ENCODE assay signal across 38 cellular contexts in genomic region chr19:22523940-22524339, GRCh38.
"Had no signal": no experiment of that assay in that cellular context is flagged by ENCODE, and none has a peak within 500 bp of the region (broad histone marks: within the 10 kb centered on the region; RNA-seq: fewer than 3 reads in every experiment).

No MANE protein-coding gene starts in this region.

- H3K4me3 Mint-ChIP-seq: activated CD4-positive, alpha-beta memory T cell treated with anti-CD3 and anti-CD28 coated beads, Interleukin-2, amount 10 ng/mL, durations not matched to agents 7 days and 5 days; activated CD4-positive, alpha-beta T cell treated with anti-CD3 and anti-CD28 coated beads for 36 hours; activated CD4-positive, alpha-beta T cell treated with anti-CD3 and anti-CD28 coated beads, Interleukin-2, amount 10 ng/mL, durations not matched to agents 7 days and 5 days; activated CD8-positive, alpha-beta memory T cell treated with anti-CD3 and anti-CD28 coated beads, Interleukin-2, amount 10 ng/mL, durations not matched to agents 7 days and 5 days; activated CD8-positive, alpha-beta T cell treated with anti-CD3 and anti-CD28 coated beads, Interleukin-2, amount 10 ng/mL, durations not matched to agents 7 days and 5 days; activated naive CD4-positive, alpha-beta T cell treated with anti-CD3 and anti-CD28 coated beads, Interleukin-2, amount 10 ng/mL, durations not matched to agents 7 days and 5 days; activated naive CD4-positive, alpha-beta T cell treated with anti-CD3 and anti-CD28 coated beads, Interleukin-2, amount 50 U/mL, for 24 hours; activated naive CD8-positive, alpha-beta T cell; activated naive CD8-positive, alpha-beta T cell treated with anti-CD3 and anti-CD28 coated beads, Interleukin-2, amount 10 ng/mL, durations not matched to agents 7 days and 5 days; activated naive CD8-positive, alpha-beta T cell treated with anti-CD3 and anti-CD28 coated beads, Interleukin-2, amount 50 U/mL, for 24 hours; activated T-cell treated with anti-CD3 and anti-CD28 coated beads, Interleukin-2, amount 50 U/mL, for 24 hours; brain; central memory CD8-positive, alpha-beta T cell; T-helper 1 cell treated with Interleukin-12 subunit alpha and Interleukin-12 subunit beta and Interleukin-4 antibody, amounts not matched to agents 30 μg/mL and 1 μg/mL, for 36 hours; T-helper 2 cell treated with Interferon-gamma antibody and Interleukin-4, amounts not matched to agents 5 μg/mL and 100 μg/mL, for 36 hours; WTC11 had no signal

- H3K4me3 ChIP-seq: ascending aorta, cardiac muscle cell had no signal

- H3K27ac ChIP-seq: ascending aorta, cardiac muscle cell, VCaP had no signal

- H3K36me3 Mint-ChIP-seq: brain had no signal

- H3K36me3 ChIP-seq: ascending aorta, cardiac muscle cell had no signal

- H3K27me3 Mint-ChIP-seq: activated CD4-positive, alpha-beta memory T cell treated with anti-CD3 and anti-CD28 coated beads, Interleukin-2, amount 10 ng/mL, durations not matched to agents 7 days and 5 days; activated CD4-positive, alpha-beta T cell treated with anti-CD3 and anti-CD28 coated beads for 36 hours; activated CD4-positive, alpha-beta T cell treated with anti-CD3 and anti-CD28 coated beads, Interleukin-2, amount 10 ng/mL, durations not matched to agents 7 days and 5 days; activated CD8-positive, alpha-beta memory T cell treated with anti-CD3 and anti-CD28 coated beads, Interleukin-2, amount 10 ng/mL, durations not matched to agents 7 days and 5 days; activated naive CD4-positive, alpha-beta T cell treated with anti-CD3 and anti-CD28 coated beads, Interleukin-2, amount 10 ng/mL, durations not matched to agents 7 days and 5 days; activated naive CD4-positive, alpha-beta T cell treated with anti-CD3 and anti-CD28 coated beads, Interleukin-2, amount 50 U/mL, for 24 hours; activated naive CD8-positive, alpha-beta T cell; activated naive CD8-positive, alpha-beta T cell treated with anti-CD3 and anti-CD28 coated beads, Interleukin-2, amount 10 ng/mL, durations not matched to agents 7 days and 5 days; activated T-cell treated with anti-CD3 and anti-CD28 coated beads, Interleukin-2, amount 50 U/mL, for 24 hours; brain; central memory CD8-positive, alpha-beta T cell had no signal

- ATAC-seq: activated CD4-positive, alpha-beta T cell treated with anti-CD3 and anti-CD28 coated beads for 36 hours; activated CD4-positive, CD25-positive, alpha-beta regulatory T cell treated with anti-CD3 and anti-CD28 coated beads, Interleukin-2, amount 50 U/mL, for 24 hours; activated CD8-positive, alpha-beta memory T cell treated with anti-CD3 and anti-CD28 coated beads, Interleukin-2, amount 10 ng/mL, durations not matched to agents 7 days and 5 days; activated CD8-positive, alpha-beta T cell treated with anti-CD3 and anti-CD28 coated beads, Interleukin-2, amount 10 ng/mL, durations not matched to agents 7 days and 5 days; activated naive CD8-positive, alpha-beta T cell treated with anti-CD3 and anti-CD28 coated beads, Interleukin-2, amount 50 U/mL, for 24 hours; WTC11 had no signal

- H3K9me3 ChIP-seq: ascending aorta had no signal

- DNase-seq: activated CD4-positive, alpha-beta memory T cell treated with anti-CD3 and anti-CD28 coated beads, Interleukin-2, amount 10 ng/mL, durations not matched to agents 7 days and 5 days; activated CD4-positive, alpha-beta T cell treated with anti-CD3 and anti-CD28 coated beads for 1 hour; activated CD4-positive, alpha-beta T cell treated with anti-CD3 and anti-CD28 coated beads for 36 hours; activated CD4-positive, alpha-beta T cell treated with anti-CD3 and anti-CD28 coated beads for 48 hours; activated CD4-positive, alpha-beta T cell treated with anti-CD3 and anti-CD28 coated beads, Interleukin-2, amount 10 ng/mL, durations not matched to agents 7 days and 5 days; activated CD4-positive, alpha-beta T cell treated with anti-CD3 and anti-CD28 coated beads, Interleukin-2, amount 50 U/mL, for 48 hours; activated CD4-positive, CD25-positive, alpha-beta regulatory T cell; activated CD8-positive, alpha-beta memory T cell treated with anti-CD3 and anti-CD28 coated beads for 24 hours; activated CD8-positive, alpha-beta memory T cell treated with anti-CD3 and anti-CD28 coated beads, Interleukin-2, amount 10 ng/mL, durations not matched to agents 7 days and 5 days; activated CD8-positive, alpha-beta memory T cell treated with anti-CD3 and anti-CD28 coated beads, Interleukin-2, amount 50 U/mL, for 48 hours; activated CD8-positive, alpha-beta T cell treated with anti-CD3 and anti-CD28 coated beads, Interleukin-2, amount 10 ng/mL, durations not matched to agents 7 days and 5 days; activated effector memory CD4-positive, alpha-beta T cell treated with Interleukin-2 at 50 U/mL for 16 hours; activated gamma-delta T cell; activated naive CD4-positive, alpha-beta T cell treated with anti-CD3 and anti-CD28 coated beads, Interleukin-2, amount 10 ng/mL, durations not matched to agents 7 days and 5 days; activated naive CD4-positive, alpha-beta T cell treated with Interleukin-2 at 50 U/mL for 16 hours; activated naive CD8-positive, alpha-beta T cell treated with anti-CD3 and anti-CD28 coated beads, Interleukin-2, amount 10 ng/mL, durations not matched to agents 7 days and 5 days; activated naive CD8-positive, alpha-beta T cell treated with anti-CD3 and anti-CD28 coated beads, Interleukin-2, amount 50 U/mL, for 24 hours; activated T-cell treated with anti-CD3 and anti-CD28 coated beads, Interleukin-2, amount 50 U/mL, for 24 hours; activated T-cell treated with anti-CD3 and anti-CD28 coated beads, Interleukin-2, amount 50 U/mL, for 48 hours; amygdala; anterior cingulate cortex; caudate nucleus; cerebellar nuclear complex; T-helper 1 cell; T-helper 2 cell; T-helper 9 cell had no signal

- H3K27ac Mint-ChIP-seq: activated CD4-positive, alpha-beta memory T cell treated with anti-CD3 and anti-CD28 coated beads, Interleukin-2, amount 10 ng/mL, durations not matched to agents 7 days and 5 days; activated CD4-positive, alpha-beta T cell treated with anti-CD3 and anti-CD28 coated beads for 36 hours; activated CD4-positive, alpha-beta T cell treated with anti-CD3 and anti-CD28 coated beads, Interleukin-2, amount 10 ng/mL, durations not matched to agents 7 days and 5 days; activated CD8-positive, alpha-beta memory T cell treated with anti-CD3 and anti-CD28 coated beads, Interleukin-2, amount 10 ng/mL, durations not matched to agents 7 days and 5 days; activated CD8-positive, alpha-beta T cell treated with anti-CD3 and anti-CD28 coated beads, Interleukin-2, amount 10 ng/mL, durations not matched to agents 7 days and 5 days; activated naive CD4-positive, alpha-beta T cell treated with anti-CD3 and anti-CD28 coated beads, Interleukin-2, amount 10 ng/mL, durations not matched to agents 7 days and 5 days; activated naive CD4-positive, alpha-beta T cell treated with anti-CD3 and anti-CD28 coated beads, Interleukin-2, amount 50 U/mL, for 24 hours; activated naive CD8-positive, alpha-beta T cell; activated naive CD8-positive, alpha-beta T cell treated with anti-CD3 and anti-CD28 coated beads, Interleukin-2, amount 10 ng/mL, durations not matched to agents 7 days and 5 days; activated naive CD8-positive, alpha-beta T cell treated with anti-CD3 and anti-CD28 coated beads, Interleukin-2, amount 50 U/mL, for 24 hours; activated T-cell treated with anti-CD3 and anti-CD28 coated beads, Interleukin-2, amount 50 U/mL, for 24 hours; activated T-helper 2 cell treated with anti-CD3 and anti-CD28 coated beads, Interferon-gamma antibody, Interleukin-2, Interleukin-4, amounts not matched to agents 10 μg/mL and 5 μg/mL and 100 μg/mL, durations not matched to agents 14 hours and 24 hours and 36 hours; brain; T-helper 1 cell treated with Interleukin-12 subunit alpha and Interleukin-12 subunit beta and Interleukin-4 antibody, amounts not matched to agents 30 μg/mL and 1 μg/mL, for 36 hours; T-helper 2 cell treated with Interferon-gamma antibody and Interleukin-4, amounts not matched to agents 5 μg/mL and 100 μg/mL, for 36 hours; WTC11 had no signal

- H3K4me1 Mint-ChIP-seq: activated CD4-positive, alpha-beta memory T cell treated with anti-CD3 and anti-CD28 coated beads, Interleukin-2, amount 10 ng/mL, durations not matched to agents 7 days and 5 days; activated CD4-positive, alpha-beta T cell treated with anti-CD3 and anti-CD28 coated beads for 36 hours; activated CD4-positive, alpha-beta T cell treated with anti-CD3 and anti-CD28 coated beads, Interleukin-2, amount 10 ng/mL, durations not matched to agents 7 days and 5 days; activated CD8-positive, alpha-beta memory T cell treated with anti-CD3 and anti-CD28 coated beads, Interleukin-2, amount 10 ng/mL, durations not matched to agents 7 days and 5 days; activated naive CD4-positive, alpha-beta T cell treated with anti-CD3 and anti-CD28 coated beads, Interleukin-2, amount 10 ng/mL, durations not matched to agents 7 days and 5 days; activated naive CD4-positive, alpha-beta T cell treated with anti-CD3 and anti-CD28 coated beads, Interleukin-2, amount 50 U/mL, for 24 hours; activated naive CD8-positive, alpha-beta T cell treated with anti-CD3 and anti-CD28 coated beads, Interleukin-2, amount 10 ng/mL, durations not matched to agents 7 days and 5 days; activated naive CD8-positive, alpha-beta T cell treated with anti-CD3 and anti-CD28 coated beads, Interleukin-2, amount 50 U/mL, for 24 hours; brain; central memory CD8-positive, alpha-beta T cell; WTC11 had no signal

- H3K27me3 ChIP-seq: ascending aorta, cardiac muscle cell had no signal
